15 cellular contexts compared by ENCODE assay signal in the genomic region with DNA sequence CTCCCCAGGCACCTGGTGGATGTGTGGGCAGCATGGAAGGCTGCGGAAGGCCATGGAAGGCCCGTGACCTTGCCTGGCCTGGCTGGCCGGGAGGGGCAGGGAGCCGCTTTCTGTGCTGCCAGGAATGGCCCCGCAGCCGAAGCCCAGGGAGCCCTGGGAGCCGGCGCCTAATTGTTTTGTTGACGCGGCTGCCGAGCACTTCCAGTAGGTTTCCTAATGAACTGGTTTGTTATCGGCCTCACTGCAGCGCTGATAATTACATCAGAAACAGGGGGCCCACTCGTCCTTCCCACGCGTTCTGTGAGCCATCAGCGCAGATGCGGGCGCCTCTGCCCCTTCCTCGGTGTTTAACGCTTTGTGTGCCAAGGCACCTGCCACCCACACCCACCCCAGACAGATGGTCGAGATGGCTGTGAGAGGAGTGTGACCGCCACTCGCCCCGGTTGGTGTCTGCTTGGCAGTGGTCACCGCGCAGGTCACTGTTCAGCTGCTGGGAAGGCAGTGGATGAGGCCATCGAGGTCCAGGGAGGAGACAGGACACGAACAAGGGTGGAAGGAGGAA.
A peak's percentile ranks its signal among the peaks of the same experiment; 100 is the strongest.
DNase-seq lines count a peak whose midpoint lies in the region; ATAC-seq, FAIRE-seq and TF ChIP-seq lines count a peak whose summit lies in the region.
"Had no signal": no experiment of that assay in that cellular context is flagged by ENCODE, and none has a peak within 500 bp of the region (broad histone marks: within the 10 kb centered on the region; RNA-seq: fewer than 3 reads in every experiment).

No MANE protein-coding gene starts in this region.

- no peaks in the 10 kb centered on the region for H3K4me1 Mint-ChIP-seq in stimulated activated memory B cell treated with anti-CD40 and anti-IgM and Interleukin-4, amounts not matched to agents 10 μg/mL and 1 μg/mL and 100 μg/mL, for 72 hours

- no peak for FAIRE-seq in pancreas (lab: Jason Lieb, UNC)
- FAIRE-seq: GM12878 had no signal

- H3K36me3 Mint-ChIP-seq in stimulated activated memory B cell treated with anti-CD40 and anti-IgM and Interleukin-4, amounts not matched to agents 10 μg/mL and 1 μg/mL and 100 μg/mL, for 72 hours = peaks cover 39% of the 10 kb centered on the region

- no peaks in the 10 kb centered on the region for H3K36me3 ChIP-seq in pancreas

- 48 to 67% methylated on average over 29 of the region's 29 CpGs for WGBS in pancreas, 2 donors

- intact Hi-C loops in Right ventricle myocardium superior (cut with DNase I) = no loop called here
- intact Hi-C loops in pancreas (cut with DNase I) = no loop called here

- no peak overlapping the region for H3K27ac Mint-ChIP-seq in stimulated activated memory B cell treated with anti-CD40 and anti-IgM and Interleukin-4, amounts not matched to agents 10 μg/mL and 1 μg/mL and 100 μg/mL, for 72 hours

- H3K9me3 Mint-ChIP-seq in stimulated activated memory B cell treated with anti-CD40 and anti-IgM and Interleukin-4, amounts not matched to agents 10 μg/mL and 1 μg/mL and 100 μg/mL, for 72 hours = no peaks in the 10 kb centered on the region
- H3K9me3 Mint-ChIP-seq: effector memory CD8-positive, alpha-beta T cell had no signal

- no peak overlapping the region for H3K4me3 ChIP-seq in pancreas
- H3K4me3 ChIP-seq: GM12878, left lung had no signal

- no peaks in the 10 kb centered on the region for H3K27me3 ChIP-seq in pancreas
- H3K27me3 ChIP-seq: left lung had no signal

- no peaks in the 10 kb centered on the region for H3K9me3 ChIP-seq in pancreas

- H3K4me3 Mint-ChIP-seq in stimulated activated memory B cell treated with anti-CD40 and anti-IgM and Interleukin-4, amounts not matched to agents 10 μg/mL and 1 μg/mL and 100 μg/mL, for 72 hours = no peak overlapping the region
- H3K4me3 Mint-ChIP-seq: effector memory CD8-positive, alpha-beta T cell had no signal

- DNase-seq in ELF-1 (ENCODE audit: low read depth, low spot score) (peak; percentile 45), SHP77 treated with DMSO at 0.1 percent for 48 hours (lab: John Stamatoyannopoulos, UW) (peak; percentile 25), Right ventricle myocardium superior (peak; percentile 72), pancreas (peak in 4 of 6 donors; percentile 34 to 77 (median 65)), DMS114 treated with DMSO at 0.1 percent for 48 hours (lab: John Stamatoyannopoulos, UW; ENCODE audit: unreplicated experiment) (no peak)
- DNase-seq in activated CD4-positive, CD25-positive, alpha-beta regulatory T cell treated with anti-CD3 and anti-CD28 coated beads, Interleukin-2, amount 50 U/mL, for 72 hours = no peak
- DNase-seq: activated CD4-positive, alpha-beta T cell treated with anti-CD3 and anti-CD28 coated beads for 1 hour; activated T-cell treated with anti-CD3 and anti-CD28 coated beads for 4 hours; DND-41; effector memory CD8-positive, alpha-beta T cell; left lung; NCI-H1436 treated with DMSO at 0.1 percent for 48 hours had no signal

- H3K27me3 Mint-ChIP-seq in stimulated activated memory B cell treated with anti-CD40 and anti-IgM and Interleukin-4, amounts not matched to agents 10 μg/mL and 1 μg/mL and 100 μg/mL, for 72 hours = no peaks in the 10 kb centered on the region
- H3K27me3 Mint-ChIP-seq: effector memory CD8-positive, alpha-beta T cell had no signal

- H3K4me1 ChIP-seq in pancreas = peaks cover 7 to 25% (median 15%) of the 10 kb centered on the region in 3 donors

- no peak for TF ChIP-seq CTCF in pancreas (IDR thresholded peaks at IDR 0.05)

- H3K27ac ChIP-seq in pancreas = peak overlapping the region in 3 of 4 donors; percentile 2 to 69 (median 25)
- H3K27ac ChIP-seq: left lung had no signal

- ATAC-seq in Right ventricle myocardium superior (ENCODE audit: poor library complexity) = peak; percentile 70
- ATAC-seq in pancreas = peak in 3 of 4 donors; percentile 48 to 80 (median 52)
- ATAC-seq in stimulated activated memory B cell treated with anti-CD40 and anti-IgM and Interleukin-4, amounts not matched to agents 10 μg/mL and 1 μg/mL and 100 μg/mL, for 72 hours = no peak
- ATAC-seq in HG02884 (IDR thresholded peaks at IDR 0.05; ENCODE audit: unreplicated experiment) = no peak
- ATAC-seq: effector memory CD8-positive, alpha-beta T cell; GM12878; left lung had no signal

Comparison
In these comparisons a context has a peak if more than half of its experiments do, and no peak if none do; other contexts are left out.
1. DNase-seq: peak in ELF-1 (single experiment), SHP77 treated with DMSO at 0.1 percent for 48 hours (single experiment), Right ventricle myocardium superior (single experiment) and pancreas (4 of 6); none in activated CD4-positive, CD25-positive, alpha-beta regulatory T cell treated with anti-CD3 and anti-CD28 coated beads, Interleukin-2, amount 50 U/mL, for 72 hours (single experiment) and DMS114 treated with DMSO at 0.1 percent for 48 hours (single experiment).
2. ATAC-seq: peak in Right ventricle myocardium superior (single experiment) and pancreas (3 of 4); none in stimulated activated memory B cell treated with anti-CD40 and anti-IgM and Interleukin-4, amounts not matched to agents 10 μg/mL and 1 μg/mL and 100 μg/mL, for 72 hours (single experiment) and HG02884 (single experiment).